Comparison of ENCODE assay signal across 17 cellular contexts in the genomic region with DNA sequence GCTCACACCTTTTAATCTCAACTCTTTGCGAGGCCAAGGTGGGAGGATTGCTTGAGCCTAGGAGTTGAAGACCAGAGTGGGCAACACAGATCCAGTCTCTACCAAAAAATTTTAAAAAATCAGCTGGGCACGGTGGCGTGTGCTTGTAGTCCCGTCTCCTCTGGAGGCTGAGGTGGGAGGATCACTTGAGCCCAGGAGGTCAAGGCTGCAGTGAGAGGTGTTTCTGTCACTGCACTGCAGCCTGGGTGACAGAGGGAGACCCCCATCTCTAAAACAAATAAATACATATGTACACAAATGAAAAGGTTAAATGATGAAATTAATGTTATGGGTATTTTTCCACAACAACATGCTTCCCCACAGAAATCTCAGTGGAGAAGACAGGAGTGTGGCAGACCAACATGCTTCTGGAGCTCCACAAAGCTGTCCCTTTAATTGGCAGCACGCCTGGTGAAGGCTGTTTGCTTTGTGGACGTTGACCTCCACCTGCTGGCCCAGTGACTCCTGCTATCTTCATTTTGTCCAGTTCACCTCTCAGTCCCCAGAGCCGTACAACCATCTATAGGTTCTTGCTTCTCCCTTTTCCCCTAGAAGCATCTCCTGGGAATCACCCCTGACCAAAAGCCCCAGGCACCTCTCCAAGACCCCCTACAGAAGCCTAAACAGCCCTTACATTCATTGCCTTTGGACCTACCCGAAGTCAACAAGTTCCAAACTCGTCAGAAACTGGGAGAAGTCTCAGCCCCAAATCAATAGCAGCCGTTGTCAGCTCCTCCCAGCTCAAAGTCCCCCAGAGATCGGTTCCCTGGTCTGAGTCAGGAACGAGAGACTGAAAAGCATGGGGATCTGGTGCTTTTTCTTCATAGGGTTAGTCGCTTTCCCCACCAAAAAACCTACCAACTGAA. TPM values are rescaled to one million over a fixed set of nuclear protein-coding genes. Genes with fewer than 3 reads are reported as not detected.
DNase-seq lines count a peak whose midpoint lies in the region; ATAC-seq and TF ChIP-seq lines count a peak whose summit lies in the region.
"Had no signal": no experiment of that assay in that cellular context is flagged by ENCODE, and none has a peak within 500 bp of the region (broad histone marks: within the 10 kb centered on the region; RNA-seq: fewer than 3 reads in every experiment).

No MANE protein-coding gene starts in this region.

- H3K36me3 Mint-ChIP-seq in stimulated activated naive B cell treated with anti-CD40 and anti-IgM and Interleukin-4, amounts not matched to agents 10 μg/mL and 1 μg/mL and 100 μg/mL, for 72 hours: peaks cover 20 to 24% of the 10 kb centered on the region in 2 donors

- H3K4me3 Mint-ChIP-seq in stimulated activated naive B cell treated with anti-CD40 and anti-IgM and Interleukin-4, amounts not matched to agents 10 μg/mL and 1 μg/mL and 100 μg/mL, for 72 hours: no peak overlapping the region
- H3K4me3 Mint-ChIP-seq: activated T-cell treated with anti-CD3 and anti-CD28 coated beads, Interleukin-2, amount 50 U/mL, for 4 hours; T-helper 17 cell had no signal

- H3K27me3 ChIP-seq in foreskin keratinocyte: no peaks in the 10 kb centered on the region
- H3K27me3 ChIP-seq: breast epithelium, neutrophil had no signal

- H3K27me3 Mint-ChIP-seq in stimulated activated naive B cell treated with anti-CD40 and anti-IgM and Interleukin-4, amounts not matched to agents 10 μg/mL and 1 μg/mL and 100 μg/mL, for 72 hours: no peaks in the 10 kb centered on the region
- H3K27me3 Mint-ChIP-seq: T-helper 17 cell had no signal

- DNase-seq in ELF-1 (ENCODE audit: low read depth, low spot score) (peak; percentile 33), SW480 (ENCODE audit: low spot score) (peak; percentile 17), left lobe of liver (ENCODE audit: low spot score) (peak; percentile 94), foreskin keratinocyte (no peak), hypothalamus (lab: John Stamatoyannopoulos, UW) (no peak)
- DNase-seq in stimulated activated naive B cell treated with anti-CD40 and anti-IgM and Interleukin-4, amounts not matched to agents 10 μg/mL and 1 μg/mL and 100 μg/mL, for 72 hours: no peak
- DNase-seq: activated naive CD4-positive, alpha-beta T cell; activated T-cell treated with anti-CD3 and anti-CD28 coated beads, Interleukin-2, amount 50 U/mL, for 4 hours; islet precursor cell; NCI-H1092; NCI-H187; NCI-H526 treated with DMSO at 0.1 percent for 48 hours; T-helper 17 cell had no signal

- H3K4me1 Mint-ChIP-seq in stimulated activated naive B cell treated with anti-CD40 and anti-IgM and Interleukin-4, amounts not matched to agents 10 μg/mL and 1 μg/mL and 100 μg/mL, for 72 hours: peaks cover 9 to 14% of the 10 kb centered on the region in 2 donors

- peak overlapping the region; percentile 25 for H3K27ac Mint-ChIP-seq in stimulated activated naive B cell treated with anti-CD40 and anti-IgM and Interleukin-4, amounts not matched to agents 10 μg/mL and 1 μg/mL and 100 μg/mL, for 72 hours
- H3K27ac Mint-ChIP-seq: T-helper 17 cell had no signal

- H3K27ac ChIP-seq in foreskin keratinocyte: no peak overlapping the region
- H3K27ac ChIP-seq: breast epithelium, C4-2B, neutrophil had no signal

- H3K4me1 ChIP-seq in foreskin keratinocyte: no peaks in the 10 kb centered on the region
- H3K4me1 ChIP-seq: breast epithelium had no signal

- ATAC-seq in left lobe of liver (peak; percentile 88), foreskin keratinocyte (no peak), GM19397 (IDR thresholded peaks at IDR 0.05; ENCODE audit: unreplicated experiment) (no peak)
- no peak for ATAC-seq in stimulated activated naive B cell treated with anti-CD40 and anti-IgM and Interleukin-4, amounts not matched to agents 10 μg/mL and 1 μg/mL and 100 μg/mL, for 72 hours (replicated peaks)
- ATAC-seq: activated T-cell treated with anti-CD3 and anti-CD28 coated beads, Interleukin-2, amount 50 U/mL, for 4 hours; T-helper 17 cell had no signal

- no peak for TF ChIP-seq CTCF in foreskin keratinocyte (conservative IDR thresholded peaks at IDR 0.05)

- H3K9me3 Mint-ChIP-seq in stimulated activated naive B cell treated with anti-CD40 and anti-IgM and Interleukin-4, amounts not matched to agents 10 μg/mL and 1 μg/mL and 100 μg/mL, for 72 hours: peaks cover 0 to 5% of the 10 kb centered on the region in 2 donors
- H3K9me3 Mint-ChIP-seq: activated T-cell treated with anti-CD3 and anti-CD28 coated beads, Interleukin-2, amount 50 U/mL, for 4 hours had no signal

RNA-seq across cellular contexts. Expression of a gene that starts 36.4 kb away (rescaled TPM):
- total RNA-seq in left lobe of liver: 152 TPM
- 237 and 271 TPM in 2 replicates for total RNA-seq in foreskin keratinocyte
- 324 and 363 TPM in 2 replicates for polyA plus RNA-seq in foreskin keratinocyte

Comparison
In these comparisons a context has a peak if more than half of its experiments do, and no peak if none do; other contexts are left out.
1. DNase-seq: peak in ELF-1 (single experiment), SW480 (single experiment) and left lobe of liver (single experiment); none in stimulated activated naive B cell treated with anti-CD40 and anti-IgM and Interleukin-4, amounts not matched to agents 10 μg/mL and 1 μg/mL and 100 μg/mL, for 72 hours (single experiment), foreskin keratinocyte (0 of 2) and hypothalamus (0 of 51).